In genomic region chr1:230276401-230276800, GRCh38 we compare ENCODE assay signal across 1 cellular context.
TF ChIP-seq lines count a peak whose summit lies in the region.

No MANE protein-coding gene starts in this region.

TF ChIP-seq in H1, 55 proteins besides CTCF, POLR2A, EP300 and RAD21:
- TF ChIP-seq MAFK (IDR thresholded peaks at IDR 0.05; ENCODE audit: low read depth, low read length), result no peak
- no peak for TF ChIP-seq MAX (IDR thresholded peaks at IDR 0.05)
- no peak for TF ChIP-seq RBBP5 (IDR thresholded peaks at IDR 0.05; ENCODE audit: borderline replicate concordance, low read depth, low read length)
- TF ChIP-seq KDM5A (IDR thresholded peaks at IDR 0.05; ENCODE audit: low read length), result no peak
- no peak for TF ChIP-seq HDAC6 (IDR thresholded peaks at IDR 0.05; ENCODE audit: low read depth, low read length)
- TF ChIP-seq CREB1 (IDR thresholded peaks at IDR 0.05), result no peak
- no peak for TF ChIP-seq POU5F1 (IDR thresholded peaks at IDR 0.05; ENCODE audit: low read depth, low read length)
- no peak for TF ChIP-seq GTF2F1 (IDR thresholded peaks at IDR 0.05; ENCODE audit: borderline replicate concordance, low read depth, low read length)
- TF ChIP-seq SRF (IDR thresholded peaks at IDR 0.05; ENCODE audit: low read depth, low read length), result no peak
- TF ChIP-seq ASH2L (IDR thresholded peaks at IDR 0.05; ENCODE audit: low read length), result no peak
- TF ChIP-seq RXRA (IDR thresholded peaks at IDR 0.05; ENCODE audit: insufficient read depth, low read depth, low read length), result no peak
- no peak for TF ChIP-seq KDM1A (IDR thresholded peaks at IDR 0.05; ENCODE audit: borderline replicate concordance, low read length)
- no peak for TF ChIP-seq SIRT6 (IDR thresholded peaks at IDR 0.05; ENCODE audit: low read length)
